ENCODE assay signal across 16 cellular contexts in the genomic region with DNA sequence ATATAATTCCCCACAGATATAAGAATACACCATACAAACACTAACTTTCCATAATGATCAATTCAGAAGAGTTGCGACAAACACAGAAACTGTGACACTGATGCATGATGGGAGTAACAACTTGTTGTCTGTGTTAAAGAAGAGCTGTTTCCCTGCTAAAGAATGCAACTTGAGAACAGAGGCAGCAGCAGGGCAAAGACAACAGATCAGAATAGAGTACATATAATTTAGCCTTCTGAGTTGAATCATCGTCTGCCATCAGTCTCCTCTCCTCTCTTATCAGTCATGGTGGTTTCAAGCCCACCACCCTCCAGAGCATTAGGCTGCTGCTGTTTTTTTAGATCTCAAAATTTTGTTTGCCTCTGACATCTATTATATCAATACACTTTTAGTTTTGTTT.
"Had no signal": no experiment of that assay in that cellular context is flagged by ENCODE, and none has a peak within 500 bp of the region (broad histone marks: within the 10 kb centered on the region; RNA-seq: fewer than 3 reads in every experiment).

No MANE protein-coding gene starts in this region.

- H3K36me3 ChIP-seq: ascending aorta, ovary, right atrium auricular region had no signal

- H3K27me3 ChIP-seq: ascending aorta, ovary, right atrium auricular region had no signal

- H3K4me1 ChIP-seq: ascending aorta, psoas muscle, right atrium auricular region had no signal

- H3K4me3 ChIP-seq: ascending aorta, lung, ovary, psoas muscle, right atrium auricular region had no signal

- H3K9me3 ChIP-seq: ascending aorta, ovary, psoas muscle, right atrium auricular region had no signal

- DNase-seq: activated gamma-delta T cell treated with Interleukin-2 at 50 U/mL for 16 hours; activated T-cell treated with anti-CD3 and anti-CD28 coated beads, Interleukin-2, amount 50 U/mL, for 1 hour; cerebellar nuclear complex; dermis blood vessel endothelial cell; effector CD8-positive, alpha-beta T cell; erythroblast; foreskin fibroblast; ovary; psoas muscle; stimulated activated CD4-positive, alpha-beta T cell treated with anti-CD3 and anti-CD28 coated beads, Interleukin-12 subunit alpha, Interleukin-12 subunit beta, amount 100 ng/mL, for 4 hours; stimulated activated CD4-positive, alpha-beta T cell treated with anti-CD3 and anti-CD28 coated beads, Interleukin-4, amount 100 ng/mL, for 4 hours; stimulated activated naive CD8-positive, alpha-beta T cell treated with anti-CD3 and anti-CD28 coated beads, Interleukin-15, Interleukin-2, amounts not matched to agents 100 U/mL and 50 U/mL, for 24 hours; T-helper 9 cell had no signal

- H3K27ac ChIP-seq: ascending aorta, ovary, psoas muscle, right atrium auricular region had no signal
